19 cellular contexts compared by ENCODE assay signal in the genomic region with DNA sequence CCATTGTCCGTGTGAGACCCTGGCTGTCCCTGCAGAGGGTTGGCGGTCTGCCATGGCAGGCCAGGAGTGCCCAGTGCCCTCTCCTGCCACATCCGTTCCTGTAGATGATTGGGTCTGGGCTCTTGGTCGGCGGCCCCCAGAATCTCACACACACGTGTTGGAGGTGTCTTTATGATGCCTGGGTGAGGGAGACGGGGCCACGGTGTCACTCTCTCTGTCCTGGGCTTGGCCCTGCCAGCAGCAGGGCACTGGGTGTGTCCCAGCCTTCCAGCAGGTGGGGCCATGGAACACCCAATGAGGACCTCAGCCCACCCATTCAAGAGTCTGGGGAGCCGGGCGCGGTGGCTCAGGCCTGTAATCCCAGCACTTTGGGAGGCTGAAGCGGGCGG. TPM values are rescaled to one million over a fixed set of nuclear protein-coding genes. Genes with fewer than 3 reads are reported as not detected.
DNase-seq lines count a peak whose midpoint lies in the region; ATAC-seq and TF ChIP-seq lines count a peak whose summit lies in the region.
"Had no signal": no experiment of that assay in that cellular context is flagged by ENCODE, and none has a peak within 500 bp of the region (broad histone marks: within the 10 kb centered on the region; RNA-seq: fewer than 3 reads in every experiment).

No MANE protein-coding gene starts in this region.

- no peak overlapping the region for H2AFZ ChIP-seq in SK-N-SH (ENCODE audit: low read depth)

- TF ChIP-seq CTCF in SK-N-SH (IDR thresholded peaks at IDR 0.05): peak; percentile 34
- no peak for TF ChIP-seq CTCF in coronary artery (IDR thresholded peaks at IDR 0.05)
- no peak for TF ChIP-seq CTCF in lung (IDR thresholded peaks at IDR 0.05; ENCODE audit: control extremely low read depth, extremely low read depth)
- TF ChIP-seq CTCF in upper lobe of right lung (IDR thresholded peaks at IDR 0.05): no peak
- no peak for TF ChIP-seq CTCF in lower leg skin (IDR thresholded peaks at IDR 0.05)

- WGBS in SK-N-SH (ENCODE audit: low lambda C conversion rate): 95% methylated on average over 3 of the region's 13 CpGs
- 74 to 85% methylated on average over 13 of the region's 13 CpGs for WGBS in lung, 2 donors
- WGBS in lower leg skin, 2 donors: 89% methylated on average over 11 to 12 of the region's 13 CpGs

- H3K4me1 ChIP-seq in SK-N-SH (ENCODE audit: control insufficient read depth in 1 of 2, insufficient read depth in 2 of 2, low read depth in 1 of 2, low read length in 1 of 2) (peaks cover 78 to 98% of the 10 kb centered on the region in 2 experiments), lung (ENCODE audit: control insufficient read depth in 2 of 2, insufficient read depth in 2 of 2, low read length in 2 of 2) (peaks cover 16 to 53% of the 10 kb centered on the region in 2 donors), upper lobe of right lung (peaks cover 70% of the 10 kb centered on the region)
- H3K4me1 ChIP-seq: pancreas had no signal

- H3K79me2 ChIP-seq in SK-N-SH (ENCODE audit: insufficient read depth): peaks cover 88% of the 10 kb centered on the region

- TF ChIP-seq EP300 in SK-N-SH (IDR thresholded peaks at IDR 0.05; ENCODE audit: borderline replicate concordance in 1 of 2, low read depth in 1 of 2, low read length in 1 of 2): no peak

- POLR2A ChIA-PET in SK-N-SH (lab: Yijun Ruan, JAX): interaction anchor here (1.0 to 2.9 kb wide), 6 partner anchors 10 to 35 kb away, joined by 3 to 35 read pairs (median 20); a partner anchor contains a TSS

- H3K4me3 ChIP-seq in SK-N-SH (ENCODE audit: low read depth in 2 of 2, low read length in 1 of 2): no peak overlapping the region
- H3K4me3 ChIP-seq in coronary artery: no peak overlapping the region
- H3K4me3 ChIP-seq in lung: no peak overlapping the region
- no peak overlapping the region for H3K4me3 ChIP-seq in upper lobe of right lung
- no peak overlapping the region for H3K4me3 ChIP-seq in lower leg skin (ENCODE audit: low read depth, poor library complexity, severe bottlenecking)
- H3K4me3 ChIP-seq: pancreas, transverse colon had no signal

- DNase-seq in SK-N-SH: no peak
- DNase-seq in coronary artery (ENCODE audit: low spot score): no peak
- DNase-seq in lung (ENCODE audit: low spot score): no peak
- DNase-seq in upper lobe of right lung: no peak
- DNase-seq in lower leg skin (ENCODE audit: low spot score in 2 of 2): no peak
- DNase-seq in activated gamma-delta T cell treated with Interleukin-2 at 50 U/mL for 16 hours: no peak
- DNase-seq: activated CD4-positive, alpha-beta T cell treated with anti-CD3 and anti-CD28 coated beads, Interleukin-2, amount 50 U/mL, for 48 hours; activated naive CD8-positive, alpha-beta T cell treated with anti-CD3 and anti-CD28 coated beads for 36 hours; activated T-cell treated with anti-CD3 and anti-CD28 coated beads, Interleukin-2, amount 50 U/mL, for 72 hours; CD4-positive, CD25-positive, alpha-beta regulatory T cell; DMS79 treated with DMSO at 0.1 percent for 48 hours; effector memory CD4-positive, alpha-beta T cell; NCI-H146; RPMI8226; T-cell; transverse colon had no signal

- ATAC-seq in SK-N-SH treated with all-trans-retinoic acid at 6 μM for 48 hours (no peak), lung (ENCODE audit: insufficient read depth, low FRiP score) (no peak), upper lobe of right lung (no peak), GM21723 (IDR thresholded peaks at IDR 0.05; ENCODE audit: unreplicated experiment) (no peak)
- ATAC-seq: activated T-cell treated with anti-CD3 and anti-CD28 coated beads, Interleukin-2, amount 50 U/mL, for 72 hours; T-cell had no signal

- TF ChIP-seq RAD21 in SK-N-SH (IDR thresholded peaks at IDR 0.05; ENCODE audit: low read length): no peak

- H3K27ac ChIP-seq in SK-N-SH (ENCODE audit: low read depth in 2 of 2, low read length in 1 of 2) (peak overlapping the region; percentile 87 to 100; a peak in 3 of 4 replicates), coronary artery (peak overlapping the region; percentile 15 to 75), lung (ENCODE audit: low read depth in 1 of 2, low read length in 1 of 2) (peak overlapping the region; percentile 14 to 66), upper lobe of right lung (peak overlapping the region; percentile 36)
- H3K27ac ChIP-seq: pancreas had no signal

- H4K20me1 ChIP-seq in SK-N-SH (ENCODE audit: insufficient read depth): peaks cover 51% of the 10 kb centered on the region

- H3K4me2 ChIP-seq in SK-N-SH: peak overlapping the region; percentile 75; the same call in 1 of the 2 replicates

- CTCF ChIA-PET in SK-N-SH (lab: Yijun Ruan, JAX): interaction anchor here (0.6 to 12.2 kb wide), 12 partner anchors 15 to 1556 kb away, joined by 3 to 139 read pairs (median 6); no protein-coding TSS in a partner anchor

- H3F3A ChIP-seq in SK-N-SH (replicated peaks; ENCODE audit: insufficient read depth): peaks cover 29% of the 10 kb centered on the region

- H3K27me3 ChIP-seq in SK-N-SH (ENCODE audit: insufficient read depth): no peaks in the 10 kb centered on the region
- H3K27me3 ChIP-seq in lung (ENCODE audit: control insufficient read depth, insufficient read depth): no peaks in the 10 kb centered on the region
- no peaks in the 10 kb centered on the region for H3K27me3 ChIP-seq in upper lobe of right lung
- H3K27me3 ChIP-seq: pancreas, transverse colon had no signal

- H3K36me3 ChIP-seq in SK-N-SH (replicated peaks in 1 of 2; ENCODE audit: control insufficient read depth in 1 of 2, insufficient read depth in 2 of 2, low read length in 1 of 2) (no peaks in the 10 kb centered on the region), lung (ENCODE audit: control insufficient read depth in 2 of 2, insufficient read depth in 2 of 2, low read length in 2 of 2) (no peaks in the 10 kb centered on the region), upper lobe of right lung (no peaks in the 10 kb centered on the region)
- H3K36me3 ChIP-seq: pancreas, transverse colon had no signal

- H3K9me2 ChIP-seq in SK-N-SH: no peaks in the 10 kb centered on the region

- H3K9me3 ChIP-seq in SK-N-SH (no peaks in the 10 kb centered on the region), lung (ENCODE audit: control insufficient read depth in 2 of 2, insufficient read depth in 1 of 2, low read length in 1 of 2) (no peaks in the 10 kb centered on the region), upper lobe of right lung (no peaks in the 10 kb centered on the region)
- H3K9me3 ChIP-seq: pancreas, transverse colon had no signal

- no peak for TF ChIP-seq POLR2A in lower leg skin (IDR thresholded peaks at IDR 0.05)

- intact Hi-C loops in upper lobe of right lung (cut with DNase I): no loop called here
- intact Hi-C loops in lower leg skin (cut with DNase I; ENCODE audit: low total_unique reads): no loop called here

- no peak overlapping the region for H3K9ac ChIP-seq in SK-N-SH

TF ChIP-seq in SK-N-SH, 30 proteins besides CTCF, POLR2A, EP300 and RAD21 (continues in another document):
- TF ChIP-seq SIN3A (IDR thresholded peaks at IDR 0.05; ENCODE audit: borderline replicate concordance, low read depth, low read length): no peak
- no peak for TF ChIP-seq NFIC (IDR thresholded peaks at IDR 0.05; ENCODE audit: borderline replicate concordance)
- no peak for TF ChIP-seq POLR2AphosphoS5 (IDR thresholded peaks at IDR 0.05; ENCODE audit: low read depth, low read length)
- peak; percentile 34; the same call in 1 of the 2 replicates for TF ChIP-seq MXI1 (IDR thresholded peaks at IDR 0.05; ENCODE audit: low read depth, low read length)
- TF ChIP-seq SMC3 (IDR thresholded peaks at IDR 0.05; ENCODE audit: low read depth, low read length): peak; percentile 12; the same call in 1 of the 2 replicates
- TF ChIP-seq, protein P1, sequence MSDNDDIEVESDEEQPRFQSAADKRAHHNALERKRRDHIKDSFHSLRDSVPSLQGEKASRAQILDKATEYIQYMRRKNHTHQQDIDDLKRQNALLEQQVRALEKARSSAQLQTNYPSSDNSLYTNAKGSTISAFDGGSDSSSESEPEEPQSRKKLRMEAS (IDR thresholded peaks at IDR 0.05; ENCODE audit: low read depth): no peak
- TF ChIP-seq TEAD4 (IDR thresholded peaks at IDR 0.05; ENCODE audit: borderline replicate concordance, insufficient read depth): no peak
- no peak for TF ChIP-seq RCOR1 (IDR thresholded peaks at IDR 0.05; ENCODE audit: low read length)
- no peak for TF ChIP-seq RFX5 (IDR thresholded peaks at IDR 0.05; ENCODE audit: low read length)

TF ChIP-seq in SK-N-SH treated with all-trans-retinoic acid at 6 μM for 48 hours, 23 proteins besides CTCF, POLR2A, EP300 and RAD21 (continues in another document):
- TF ChIP-seq PPARA (CRISPR knock-in tag; IDR thresholded peaks at IDR 0.05; ENCODE audit: borderline replicate concordance) (no peak), TOX (CRISPR knock-in tag; IDR thresholded peaks at IDR 0.05; ENCODE audit: borderline replicate concordance) (no peak), CSDC2 (CRISPR knock-in tag; IDR thresholded peaks at IDR 0.05) (no peak), RARB (CRISPR knock-in tag; IDR thresholded peaks at IDR 0.05) (no peak), ISL1 (CRISPR knock-in tag; IDR thresholded peaks at IDR 0.05) (no peak), ZFP3 (CRISPR knock-in tag; IDR thresholded peaks at IDR 0.05) (no peak), ARNTL (CRISPR knock-in tag; IDR thresholded peaks at IDR 0.05; ENCODE audit: borderline replicate concordance, low read depth) (no peak), SNAI2 (CRISPR knock-in tag; IDR thresholded peaks at IDR 0.05) (no peak), ZNF565 (CRISPR knock-in tag; conservative IDR thresholded peaks at IDR 0.05; ENCODE audit: low read depth) (no peak)
- TF ChIP-seq, protein P2, sequence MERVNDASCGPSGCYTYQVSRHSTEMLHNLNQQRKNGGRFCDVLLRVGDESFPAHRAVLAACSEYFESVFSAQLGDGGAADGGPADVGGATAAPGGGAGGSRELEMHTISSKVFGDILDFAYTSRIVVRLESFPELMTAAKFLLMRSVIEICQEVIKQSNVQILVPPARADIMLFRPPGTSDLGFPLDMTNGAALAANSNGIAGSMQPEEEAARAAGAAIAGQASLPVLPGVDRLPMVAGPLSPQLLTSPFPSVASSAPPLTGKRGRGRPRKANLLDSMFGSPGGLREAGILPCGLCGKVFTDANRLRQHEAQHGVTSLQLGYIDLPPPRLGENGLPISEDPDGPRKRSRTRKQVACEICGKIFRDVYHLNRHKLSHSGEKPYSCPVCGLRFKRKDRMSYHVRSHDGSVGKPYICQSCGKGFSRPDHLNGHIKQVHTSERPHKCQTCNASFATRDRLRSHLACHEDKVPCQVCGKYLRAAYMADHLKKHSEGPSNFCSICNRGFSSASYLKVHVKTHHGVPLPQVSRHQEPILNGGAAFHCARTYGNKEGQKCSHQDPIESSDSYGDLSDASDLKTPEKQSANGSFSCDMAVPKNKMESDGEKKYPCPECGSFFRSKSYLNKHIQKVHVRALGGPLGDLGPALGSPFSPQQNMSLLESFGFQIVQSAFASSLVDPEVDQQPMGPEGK (CRISPR knock-in tag; IDR thresholded peaks at IDR 0.05; ENCODE audit: borderline replicate concordance): no peak

RNA-seq across cellular contexts. Expression of a gene that starts 30.2 kb away (rescaled TPM):
- polyA plus RNA-seq in SK-N-SH (2012; rRNA removed): 12.2 and 13.8 TPM in 2 replicates
- 7.9 and 13.9 TPM in 2 replicates for polyA plus RNA-seq in SK-N-SH (2012; cell fraction: cytosol; rRNA removed)
- 19.4 and 24.8 TPM in 2 replicates for polyA plus RNA-seq in SK-N-SH (2012; cell fraction: nucleus; rRNA removed)
- 10 to 100 TPM in 1 of 2 donors, 1 to 10 TPM in 1; 9.5 to 23.8 TPM for total RNA-seq in lung
- 1 to 10 TPM; 4.4 to 7.2 TPM for polyA plus RNA-seq in lung
- total RNA-seq in upper lobe of right lung: 16.0 TPM
- 10 to 100 TPM in 1 of 4 donors, 1 to 10 TPM in 3; 4.2 to 17.6 (median 8.0) TPM for total RNA-seq in lower leg skin
- polyA plus RNA-seq: CD4-positive, CD25-positive, alpha-beta regulatory T cell had no signal

Comparison
In these comparisons a context has a peak if more than half of its experiments do, and no peak if none do; other contexts are left out.
1. H3K27ac ChIP-seq: peak in every context shown above with its lines; median percentile 94 in SK-N-SH; 45 in coronary artery; 40 in lung; 36 in upper lobe of right lung.